Comparison of ENCODE assay signal across 15 cellular contexts in genomic region chr7:111872411-111872810, GRCh38.
DNase-seq lines count a peak whose midpoint lies in the region; ATAC-seq and TF ChIP-seq lines count a peak whose summit lies in the region.
"Had no signal": no experiment of that assay in that cellular context is flagged by ENCODE, and none has a peak within 500 bp of the region (broad histone marks: within the 10 kb centered on the region; RNA-seq: fewer than 3 reads in every experiment).

No MANE protein-coding gene starts in this region.

- intact Hi-C loops in left ventricle myocardium inferior (cut with micrococcal nuclease): no loop called here
- intact Hi-C loops in Right ventricle myocardium superior (cut with DNase I): no loop called here

- peak overlapping the region; percentile 76 for H3K27ac ChIP-seq in left ventricle myocardium inferior (replicated peaks)
- H3K27ac ChIP-seq: HL-60 had no signal

- no peak for DNase-seq in left ventricle myocardium inferior
- no peak for DNase-seq in Right ventricle myocardium superior
- DNase-seq in NCI-H69 (lab: John Stamatoyannopoulos, UW): peak; percentile 35
- no peak for DNase-seq in endothelial cell (ENCODE audit: low spot score)
- DNase-seq in activated gamma-delta T cell treated with Interleukin-2 at 50 U/mL for 16 hours: no peak
- DNase-seq in NCI-H1436 treated with DMSO at 0.1 percent for 48 hours (lab: John Stamatoyannopoulos, UW): no peak
- no peak for DNase-seq in NCI-H146 (lab: John Stamatoyannopoulos, UW)
- DNase-seq: C1 segment of cervical spinal cord; Calu3; CD4-positive, alpha-beta T cell; DMS 273 treated with DMSO at 0.1 percent for 48 hours; EL; HCEC 1CT had no signal

- H3K4me3 ChIP-seq in left ventricle myocardium inferior: no peak overlapping the region

- peaks cover 9% of the 10 kb centered on the region for H3K36me3 ChIP-seq in left ventricle myocardium inferior

- TF ChIP-seq CTCF in left ventricle myocardium inferior (IDR thresholded peaks at IDR 0.05; ENCODE audit: borderline replicate concordance) (no peak), endothelial cell (IDR thresholded peaks at IDR 0.05; ENCODE audit: unreplicated experiment) (no peak)

- ATAC-seq in Right ventricle myocardium superior (ENCODE audit: poor library complexity): no peak

- H3K4me1 Mint-ChIP-seq in endothelial cell (ENCODE audit: unreplicated experiment): peaks cover 50% of the 10 kb centered on the region
- H3K4me1 Mint-ChIP-seq: B cell had no signal

- H3K27ac Mint-ChIP-seq in endothelial cell (ENCODE audit: unreplicated experiment): peak overlapping the region; percentile 100
- H3K27ac Mint-ChIP-seq: B cell; CD4-positive, alpha-beta T cell had no signal

- no peaks in the 10 kb centered on the region for H3K9me3 Mint-ChIP-seq in endothelial cell (ENCODE audit: unreplicated experiment)
- H3K9me3 Mint-ChIP-seq: CD4-positive, alpha-beta T cell had no signal

- peaks cover 34% of the 10 kb centered on the region for H3K4me1 ChIP-seq in left ventricle myocardium inferior

- H3K36me3 Mint-ChIP-seq in endothelial cell (ENCODE audit: low read depth, unreplicated experiment): peaks cover 34% of the 10 kb centered on the region

- peak overlapping the region; percentile 13 for H3K4me3 Mint-ChIP-seq in endothelial cell (ENCODE audit: unreplicated experiment)
- H3K4me3 Mint-ChIP-seq: B cell; CD4-positive, alpha-beta T cell had no signal

- H3K27me3 ChIP-seq in left ventricle myocardium inferior (ENCODE audit: low read depth): no peaks in the 10 kb centered on the region

- H3K9me3 ChIP-seq in left ventricle myocardium inferior (replicated peaks): no peaks in the 10 kb centered on the region

- H3K27me3 Mint-ChIP-seq in endothelial cell (ENCODE audit: unreplicated experiment): peaks cover 4% of the 10 kb centered on the region
- H3K27me3 Mint-ChIP-seq: B cell; CD4-positive, alpha-beta T cell had no signal
